8 cellular contexts compared by ENCODE assay signal in genomic region chr3:50602675-50603191, GRCh38. TPM values are rescaled to one million over a fixed set of nuclear protein-coding genes. Genes with fewer than 3 reads are reported as not detected.
DNase-seq lines count a peak whose midpoint lies in the region; ATAC-seq, FAIRE-seq and TF ChIP-seq lines count a peak whose summit lies in the region.
"Had no signal": no experiment of that assay in that cellular context is flagged by ENCODE, and none has a peak within 500 bp of the region (broad histone marks: within the 10 kb centered on the region; RNA-seq: fewer than 3 reads in every experiment).

No MANE protein-coding gene starts in this region.

- H3K27me3 ChIP-seq in neural progenitor cell: no peaks in the 10 kb centered on the region

- H3K36me3 ChIP-seq in kidney (ENCODE audit: control insufficient read depth in 1 of 2, insufficient read depth in 2 of 2, low read length in 2 of 2): peaks cover 25 to 31% of the 10 kb centered on the region in 2 donors
- no peaks in the 10 kb centered on the region for H3K36me3 ChIP-seq in neural progenitor cell

- H4K20me1 ChIP-seq in neural progenitor cell (ENCODE audit: low read depth): no peaks in the 10 kb centered on the region

- TF ChIP-seq CTCF in kidney (IDR thresholded peaks at IDR 0.05; ENCODE audit: borderline replicate concordance, extremely low read depth, insufficient read depth) (no peak), neural progenitor cell (IDR thresholded peaks at IDR 0.05) (no peak)

- H3K9me3 Mint-ChIP-seq in activated naive CD8-positive, alpha-beta T cell (ENCODE audit: low read depth): no peaks in the 10 kb centered on the region
- no peaks in the 10 kb centered on the region for H3K9me3 Mint-ChIP-seq in stimulated activated naive CD8-positive, alpha-beta T cell treated with anti-CD3 and anti-CD28 coated beads, Interleukin-15, amount 100 ng/mL, for 72 hours
- no peaks in the 10 kb centered on the region for H3K9me3 Mint-ChIP-seq in neural progenitor cell

- H3K36me3 Mint-ChIP-seq in activated naive CD8-positive, alpha-beta T cell: peaks cover 19% of the 10 kb centered on the region
- H3K36me3 Mint-ChIP-seq in neural progenitor cell: no peaks in the 10 kb centered on the region

- no peak for FAIRE-seq in kidney (lab: Jason Lieb, UNC)

- peaks cover 87% of the 10 kb centered on the region for H3K4me1 Mint-ChIP-seq in activated naive CD8-positive, alpha-beta T cell (ENCODE audit: low read depth)
- H3K4me1 Mint-ChIP-seq in stimulated activated naive CD8-positive, alpha-beta T cell treated with anti-CD3 and anti-CD28 coated beads, Interleukin-15, amount 100 ng/mL, for 72 hours: peaks cover 82% of the 10 kb centered on the region
- H3K4me1 Mint-ChIP-seq in neural progenitor cell: peaks cover 3% of the 10 kb centered on the region

- peaks cover 83 to 85% of the 10 kb centered on the region in 2 donors for H3K4me1 ChIP-seq in kidney (ENCODE audit: control insufficient read depth in 1 of 2, insufficient read depth in 1 of 2, low read depth in 1 of 2, low read length in 2 of 2)
- no peaks in the 10 kb centered on the region for H3K4me1 ChIP-seq in neural progenitor cell

- H3K9me3 ChIP-seq in kidney (ENCODE audit: control insufficient read depth in 1 of 2, low read length in 2 of 2) (no peaks in the 10 kb centered on the region), neural progenitor cell (ENCODE audit: low read depth) (no peaks in the 10 kb centered on the region)

- DNase-seq in HT-29 (ENCODE audit: low spot score) (peak; percentile 53), kidney (no peak), globus pallidus (ENCODE audit: low spot score) (no peak), neural progenitor cell (ENCODE audit: low spot score) (no peak)
- DNase-seq in stimulated activated naive CD8-positive, alpha-beta T cell treated with anti-CD3 and anti-CD28 coated beads, Interleukin-15, amount 100 ng/mL, for 72 hours: no peak
- DNase-seq: islet precursor cell had no signal

- H3K4me3 ChIP-seq in kidney (ENCODE audit: low read length in 2 of 2) (no peak overlapping the region), neural progenitor cell (no peak overlapping the region)

- H3K9ac ChIP-seq in kidney (ENCODE audit: low read length in 2 of 2) (peak overlapping the region; percentile 8 to 99), neural progenitor cell (no peak overlapping the region)

- H3K4me3 Mint-ChIP-seq in activated naive CD8-positive, alpha-beta T cell: peak overlapping the region; percentile 97
- peak overlapping the region; percentile 89 to 99 for H3K4me3 Mint-ChIP-seq in stimulated activated naive CD8-positive, alpha-beta T cell treated with anti-CD3 and anti-CD28 coated beads, Interleukin-15, amount 100 ng/mL, for 72 hours
- H3K4me3 Mint-ChIP-seq in neural progenitor cell: no peak overlapping the region

- H3K27ac ChIP-seq in kidney (ENCODE audit: low read depth in 2 of 2, low read length in 2 of 2) (peak overlapping the region; percentile 99), neural progenitor cell (no peak overlapping the region)

- no peaks in the 10 kb centered on the region for H3F3A ChIP-seq in neural progenitor cell (ENCODE audit: low read depth)

- H3K4me2 ChIP-seq in neural progenitor cell: no peak overlapping the region

- no peaks in the 10 kb centered on the region for H3K79me2 ChIP-seq in neural progenitor cell (ENCODE audit: low read depth)

- peak overlapping the region; percentile 100 for H3K27ac Mint-ChIP-seq in activated naive CD8-positive, alpha-beta T cell
- peak overlapping the region; percentile 98 to 99 for H3K27ac Mint-ChIP-seq in stimulated activated naive CD8-positive, alpha-beta T cell treated with anti-CD3 and anti-CD28 coated beads, Interleukin-15, amount 100 ng/mL, for 72 hours
- no peak overlapping the region for H3K27ac Mint-ChIP-seq in neural progenitor cell

- intact Hi-C loops in kidney (cut with DNase I): no loop called here

- H2AFZ ChIP-seq in neural progenitor cell (replicated peaks): no peak overlapping the region

- no peaks in the 10 kb centered on the region for H3K27me3 Mint-ChIP-seq in activated naive CD8-positive, alpha-beta T cell
- no peaks in the 10 kb centered on the region for H3K27me3 Mint-ChIP-seq in stimulated activated naive CD8-positive, alpha-beta T cell treated with anti-CD3 and anti-CD28 coated beads, Interleukin-15, amount 100 ng/mL, for 72 hours
- H3K27me3 Mint-ChIP-seq in neural progenitor cell (ENCODE audit: insufficient read depth, low read depth): peaks cover 9% of the 10 kb centered on the region

- no peak for ATAC-seq in stimulated activated naive CD8-positive, alpha-beta T cell treated with anti-CD3 and anti-CD28 coated beads, Interleukin-15, amount 100 ng/mL, for 72 hours
- ATAC-seq in HG03175 (IDR thresholded peaks at IDR 0.05; ENCODE audit: unreplicated experiment): no peak

RNA-seq across cellular contexts. Expression of gene CISH, which starts 8.8 kb away (rescaled TPM):
- total RNA-seq in HT-29 (2014; rRNA removed; shearing (Covaris generic)): 0.43 and 0.73 TPM in 2 replicates
- total RNA-seq in kidney (30.8 TPM), neural progenitor cell (ENCODE audit: low replicate concordance) (0.32 and 0.90 TPM in 2 replicates)
- polyA plus RNA-seq in kidney (ENCODE audit: insufficient read depth, low read depth, low replicate concordance): 59.4 TPM

RNA-seq across cellular contexts. Expression of gene MAPKAPK3, which starts 14.2 kb away (rescaled TPM):
- total RNA-seq in HT-29 (2014; rRNA removed; shearing (Covaris generic)): 29.7 and 35.7 TPM in 2 replicates
- total RNA-seq in kidney (75.8 TPM), neural progenitor cell (ENCODE audit: low replicate concordance) (47.7 and 77.5 TPM in 2 replicates)
- 68.0 TPM for polyA plus RNA-seq in kidney (ENCODE audit: insufficient read depth, low read depth, low replicate concordance)

RNA-seq across cellular contexts. Expression of gene HEMK1, which starts 33.4 kb away (rescaled TPM):
- 8.2 and 12.2 TPM in 2 replicates for total RNA-seq in HT-29 (2014; rRNA removed; shearing (Covaris generic))
- 25.1 TPM for total RNA-seq in kidney
- 30.3 TPM for polyA plus RNA-seq in kidney (ENCODE audit: insufficient read depth, low read depth, low replicate concordance)
- total RNA-seq in neural progenitor cell (ENCODE audit: low replicate concordance): 9.3 and 20.8 TPM in 2 replicates

RNA-seq across cellular contexts. Expression of gene C3orf18, which starts 35.2 kb away (rescaled TPM):
- 0.33 and 0.44 TPM in 2 replicates for total RNA-seq in HT-29 (2014; rRNA removed; shearing (Covaris generic))
- 6.2 TPM for total RNA-seq in kidney
- polyA plus RNA-seq in kidney (ENCODE audit: insufficient read depth, low read depth, low replicate concordance): 14.9 TPM
- total RNA-seq in neural progenitor cell (ENCODE audit: low replicate concordance): 8.5 and 15.6 TPM in 2 replicates

Comparison
In these comparisons a context has a peak if more than half of its experiments do, and no peak if none do; other contexts are left out.
1. RNA of gene CISH, which starts 8.8 kb away (total RNA-seq): 30.8 TPM in kidney (single experiment); 0.43 to 0.73 TPM in HT-29 and 0.32 to 0.90 TPM in neural progenitor cell; every median in the first group is over 10 times any median in the second.